Comparison of ENCODE assay signal across 8 cellular contexts in genomic region chr1:185733818-185734709, GRCh38. TPM values are rescaled to one million over a fixed set of nuclear protein-coding genes. Genes with fewer than 3 reads are reported as not detected.
DNase-seq lines count a peak whose midpoint lies in the region; ATAC-seq, FAIRE-seq and TF ChIP-seq lines count a peak whose summit lies in the region.

HMCN1 (plus strand) TSS chr1:185734391; CDS start chr1:185734780, 389 bp downstream.

- no peaks in the 10 kb centered on the region for H3K27me3 ChIP-seq in keratinocyte (ENCODE audit: control insufficient read depth, extremely low read depth, insufficient read depth, low read length)
- H3K27me3 ChIP-seq in skeletal muscle satellite cell (ENCODE audit: control insufficient read depth, insufficient read depth, low read length): no peaks in the 10 kb centered on the region

- H3K4me3 ChIP-seq in keratinocyte (ENCODE audit: control insufficient read depth in 2 of 3, extremely low read depth in 1 of 3, insufficient read depth in 2 of 3, low read depth in 1 of 3, low read length in 3 of 3) (peak within 1 kb of the TSS; percentile 40 to 86 (median 76)), skeletal muscle satellite cell (ENCODE audit: low read length) (peak within 1 kb of the TSS; percentile 77)

- peak within 1 kb of the TSS; percentile 13 for H3K27ac ChIP-seq in keratinocyte (ENCODE audit: control insufficient read depth, insufficient read depth, low read length)

- no peak for ATAC-seq in HG03457 (IDR thresholded peaks at IDR 0.05; ENCODE audit: unreplicated experiment)

- no peaks in the 10 kb centered on the region for H4K20me1 ChIP-seq in keratinocyte (ENCODE audit: control insufficient read depth, extremely low read depth, insufficient read depth, low read length)

- dilution Hi-C loops in keratinocyte (cut with MboI; ENCODE audit: extremely low pct_ligation_motif_present, low sequenced_read_pairs): no loop called here

- H3K36me3 ChIP-seq in keratinocyte (ENCODE audit: control insufficient read depth in 2 of 2, extremely low read depth in 1 of 2, insufficient read depth in 2 of 2, low read length in 2 of 2) (no peaks in the 10 kb centered on the region), skeletal muscle satellite cell (ENCODE audit: insufficient read depth, low read length) (no peaks in the 10 kb centered on the region)

- H3K9me3 Mint-ChIP-seq in chondrocyte (ENCODE audit: low read depth): peaks cover 11% of the 10 kb centered on the region

- no peak for TF ChIP-seq EP300 in Ishikawa (IDR thresholded peaks at IDR 0.05; ENCODE audit: borderline replicate concordance)

- H3K27ac Mint-ChIP-seq in chondrocyte (ENCODE audit: unreplicated experiment): peak within 1 kb of the TSS; percentile 87

- peak; percentile 78 for TF ChIP-seq CTCF in chondrocyte (IDR thresholded peaks at IDR 0.05)
- peak; percentile 58 to 63 (median 59) for TF ChIP-seq CTCF in keratinocyte (optimal IDR thresholded peaks at IDR 0.05 in 1 of 3, IDR thresholded peaks at IDR 0.05 in 1 of 3, conservative IDR thresholded peaks at IDR 0.05 in 1 of 3; ENCODE audit: extremely low read depth in 1 of 3, insufficient read depth in 2 of 3, low read length in 3 of 3)

- peak; percentile 71 for FAIRE-seq in keratinocyte (lab: Jason Lieb, UNC)

- H2AFZ ChIP-seq in keratinocyte (ENCODE audit: control insufficient read depth, low read length): peak within 1 kb of the TSS; percentile 96

- DNase-seq in DMS79 treated with DMSO at 0.1 percent for 48 hours (lab: John Stamatoyannopoulos, UW) (peak; percentile 36), SW480 (ENCODE audit: low spot score) (peak; percentile 51), chondrocyte (ENCODE audit: low spot score) (peak; percentile 87), keratinocyte (ENCODE audit: low read depth, low spot score) (no peak), NOMO-1 treated with dmso at 0.1 percent for 144 hours (lab: John Stamatoyannopoulos, UW; ENCODE audit: unreplicated experiment) (no peak)

- peak within 1 kb of the TSS; percentile 80 for H3K4me3 Mint-ChIP-seq in chondrocyte (ENCODE audit: unreplicated experiment)

- H3K4me1 ChIP-seq in keratinocyte (ENCODE audit: control insufficient read depth, extremely low read depth, insufficient read depth, low read length) (peaks cover 18% of the 10 kb centered on the region), skeletal muscle satellite cell (ENCODE audit: control insufficient read depth, insufficient read depth, low read length) (peaks cover 11% of the 10 kb centered on the region)

- no peaks in the 10 kb centered on the region for H3K9me1 ChIP-seq in keratinocyte (ENCODE audit: control insufficient read depth, extremely low read depth, insufficient read depth, low read length)

- no peaks in the 10 kb centered on the region for H3K27me3 Mint-ChIP-seq in chondrocyte (ENCODE audit: low read depth)

- H3K4me2 ChIP-seq in keratinocyte (ENCODE audit: control insufficient read depth, extremely low read depth, insufficient read depth, low read depth, low read length) (peak within 1 kb of the TSS; percentile 97), skeletal muscle satellite cell (ENCODE audit: low read length) (peak within 1 kb of the TSS; percentile 97)

- H3K9me3 ChIP-seq in keratinocyte (ENCODE audit: control insufficient read depth, low read depth, low read length) (no peaks in the 10 kb centered on the region), skeletal muscle satellite cell (replicated peaks; ENCODE audit: low read length) (no peaks in the 10 kb centered on the region)

- peak within 1 kb of the TSS; percentile 65 for H3K9ac ChIP-seq in keratinocyte (ENCODE audit: control insufficient read depth, extremely low read depth, insufficient read depth, low read length)
- H3K9ac ChIP-seq in skeletal muscle satellite cell (ENCODE audit: low read depth, low read length): peak within 1 kb of the TSS; percentile 54

- no peaks in the 10 kb centered on the region for H3K79me2 ChIP-seq in keratinocyte (ENCODE audit: control insufficient read depth, insufficient read depth, low read length)

- no peak for TF ChIP-seq RAD21 in Ishikawa (IDR thresholded peaks at IDR 0.05; ENCODE audit: low read depth)

- peaks cover 5% of the 10 kb centered on the region for H3K36me3 Mint-ChIP-seq in chondrocyte (ENCODE audit: low read depth)

- H3K4me1 Mint-ChIP-seq in chondrocyte (ENCODE audit: low read depth): peaks cover 41% of the 10 kb centered on the region

TF ChIP-seq in Ishikawa, 13 proteins besides CTCF, POLR2A, EP300 and RAD21:
- TF ChIP-seq CEBPB (IDR thresholded peaks at IDR 0.05) (no peak), TAF1 (IDR thresholded peaks at IDR 0.05; ENCODE audit: low read depth) (0 out of 2 replicates have a peak, but pooled peaks have one; percentile 9)

RNA-seq across cellular contexts. Expression of gene HMCN1, which starts in this region (rescaled TPM):
- 80.0 to 178 TPM (median 81.6 TPM) in 3 replicates for total RNA-seq in chondrocyte
- polyA plus RNA-seq in keratinocyte: 1.4 to 3.3 TPM (median 1.8 TPM) in 3 replicates
- 1.7 TPM for polyA plus RNA-seq in keratinocyte (2011; ENCODE audit: low read depth)
- 0.52 and 0.94 TPM in 2 replicates for polyA plus RNA-seq in keratinocyte (2011; cell fraction: cytosol; rRNA removed)
- polyA plus RNA-seq in keratinocyte (2011; cell fraction: nucleus; rRNA removed): 6.0 and 6.5 TPM in 2 replicates
- polyA plus RNA-seq in keratinocyte (2012; ENCODE audit: low replicate concordance): 0.51 and 0.83 TPM in 2 replicates
- polyA minus RNA-seq in keratinocyte: 5.4 to 12.3 TPM (median 7.0 TPM) in 3 replicates
- 0.38 TPM for polyA minus RNA-seq in keratinocyte (2011; cell fraction: cytosol; rRNA and poly(A)+ RNA removed)
- 5.9 and 10.5 TPM in 2 replicates for polyA minus RNA-seq in keratinocyte (2011; cell fraction: nucleus; rRNA and poly(A)+ RNA removed)
- 16.5 and 19.2 TPM in 2 replicates for total RNA-seq in skeletal muscle satellite cell (2012; rRNA removed)

Comparison
In these comparisons a context has a peak if more than half of its experiments do, and no peak if none do; other contexts are left out.
1. DNase-seq: peak in DMS79 treated with DMSO at 0.1 percent for 48 hours (single experiment), SW480 (single experiment) and chondrocyte (single experiment); none in keratinocyte (single experiment) and NOMO-1 treated with dmso at 0.1 percent for 144 hours (single experiment).